ENCODE assay signal across 14 cellular contexts in the genomic region with DNA sequence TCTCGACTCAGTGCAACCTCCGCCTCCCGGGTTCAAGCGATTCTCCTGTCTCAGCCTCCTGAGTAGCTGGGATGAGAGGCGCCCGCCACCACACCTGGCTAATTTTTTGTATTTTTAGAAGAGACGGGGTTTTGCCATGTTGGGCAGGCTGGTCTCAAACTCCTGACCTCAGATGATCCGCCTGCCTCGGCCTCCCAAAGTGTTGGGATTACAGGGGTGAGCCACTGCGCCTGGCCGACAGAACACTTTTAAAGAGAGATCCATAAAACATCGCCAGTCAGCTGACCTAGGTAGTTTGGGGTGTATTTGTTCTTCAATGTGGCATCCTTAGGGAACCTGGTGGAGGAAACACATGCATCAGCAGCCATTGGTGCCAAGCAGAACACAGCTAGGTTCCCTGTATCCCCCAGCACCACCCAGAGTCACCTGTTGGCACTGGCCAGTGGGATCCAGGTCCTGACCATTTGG. TPM values are rescaled to one million over a fixed set of nuclear protein-coding genes. Genes with fewer than 3 reads are reported as not detected.
DNase-seq lines count a peak whose midpoint lies in the region; ATAC-seq and TF ChIP-seq lines count a peak whose summit lies in the region.
"Not testable (repeated sequence)": the region's sequence is repeated elsewhere in the genome, so short reads cannot be mapped to it uniquely, and the experiment has no call there.
"Had no signal": no experiment of that assay in that cellular context is flagged by ENCODE, and none has a peak within 500 bp of the region (broad histone marks: within the 10 kb centered on the region; RNA-seq: fewer than 3 reads in every experiment).

No MANE protein-coding gene starts in this region.

- BruUV-seq in mammary epithelial cell (replicated peaks; lab: Mats Ljungman, UMichigan) = not testable (repeated sequence)

- H2BK12ac ChIP-seq in mesenchymal stem cell (ENCODE audit: low read length in 2 of 2) = not testable (repeated sequence)

- not testable (repeated sequence) for H3K14ac ChIP-seq in mesenchymal stem cell (ENCODE audit: low read length in 2 of 2)

- not testable (repeated sequence) for H3K79me1 ChIP-seq in mesenchymal stem cell (replicated peaks; ENCODE audit: low read length, poor library complexity, severe bottlenecking)

- H2BK15ac ChIP-seq in mesenchymal stem cell (ENCODE audit: low read depth, poor library complexity, severe bottlenecking) = not testable (repeated sequence)

- peak overlapping the region; percentile 22 for H3K9ac ChIP-seq in mammary epithelial cell (ENCODE audit: insufficient read depth, low read length)
- not testable (repeated sequence) for H3K9ac ChIP-seq in fibroblast of lung (ENCODE audit: insufficient read depth, low read length); rectal smooth muscle tissue (ENCODE audit: low read length)
- peak overlapping the region; percentile 64 for H3K9ac ChIP-seq in mesenchymal stem cell (ENCODE audit: low read length)

- H3K36me3 ChIP-seq in RWPE2 (ENCODE audit: low read depth) = peaks cover 43% of the 10 kb centered on the region
- H3K36me3 ChIP-seq in mammary epithelial cell (ENCODE audit: insufficient read depth, low read length) = peaks cover 17% of the 10 kb centered on the region
- not testable (repeated sequence) for H3K36me3 ChIP-seq in fibroblast of lung (ENCODE audit: control insufficient read depth, insufficient read depth, low read length); testis (ENCODE audit: low read depth, missing control alignments); aorta (ENCODE audit: control insufficient read depth in 1 of 2, insufficient read depth in 2 of 2, low read length in 1 of 2)
- peaks cover 30 to 38% of the 10 kb centered on the region in 2 experiments for H3K36me3 ChIP-seq in mesenchymal stem cell (ENCODE audit: control insufficient read depth in 1 of 2, insufficient read depth in 2 of 2, low read depth in 1 of 2, low read length in 2 of 2)
- peaks cover 10% of the 10 kb centered on the region for H3K36me3 ChIP-seq in rectal smooth muscle tissue (ENCODE audit: control insufficient read depth, insufficient read depth, low read length)

- not testable (repeated sequence) for H4K8ac ChIP-seq in mesenchymal stem cell (ENCODE audit: low read length)

- H3K4me3 ChIP-seq in RWPE2 (ENCODE audit: severe bottlenecking); mammary epithelial cell (replicated peaks in 1 of 3; ENCODE audit: insufficient read depth in 1 of 3, low read depth in 2 of 3, low read length in 3 of 3); fibroblast of lung (replicated peaks in 1 of 4; ENCODE audit: control extremely low read depth in 1 of 4, insufficient read depth in 1 of 4, low read depth in 3 of 4, low read length in 4 of 4); mesenchymal stem cell (ENCODE audit: insufficient read depth in 1 of 2, low read depth in 1 of 2, low read length in 2 of 2); rectal smooth muscle tissue (ENCODE audit: low read length); testis; aorta (ENCODE audit: low read length in 2 of 2): not testable (repeated sequence)

- peaks cover 15% of the 10 kb centered on the region for H3K4me1 ChIP-seq in RWPE2 (ENCODE audit: insufficient read depth, poor library complexity, severe bottlenecking)
- peaks cover 22% of the 10 kb centered on the region for H3K4me1 ChIP-seq in mammary epithelial cell (ENCODE audit: insufficient read depth, low read length)
- H3K4me1 ChIP-seq in fibroblast of lung (ENCODE audit: control insufficient read depth, extremely low read depth, insufficient read depth, low read length); mesenchymal stem cell (ENCODE audit: control insufficient read depth, insufficient read depth, low read depth, low read length); testis; aorta (ENCODE audit: control insufficient read depth in 1 of 2, insufficient read depth in 2 of 2, low read length in 2 of 2): not testable (repeated sequence)
- H3K4me1 ChIP-seq in rectal smooth muscle tissue (ENCODE audit: control insufficient read depth, insufficient read depth, low read length) = peaks cover 15% of the 10 kb centered on the region

- H3K27me3 ChIP-seq in RWPE2 (ENCODE audit: insufficient read depth, poor library complexity, severe bottlenecking); mammary epithelial cell (ENCODE audit: insufficient read depth, low read length); fibroblast of lung (ENCODE audit: control insufficient read depth, insufficient read depth, low read length); rectal smooth muscle tissue (ENCODE audit: control insufficient read depth, insufficient read depth, low read length); testis; aorta (ENCODE audit: control insufficient read depth in 1 of 2, insufficient read depth in 2 of 2, low read length in 1 of 2): not testable (repeated sequence)
- H3K27me3 ChIP-seq in mesenchymal stem cell (ENCODE audit: control insufficient read depth in 1 of 2, insufficient read depth in 1 of 2, low read length in 2 of 2) = peaks cover 16 to 20% of the 10 kb centered on the region in 2 experiments

- H3K23ac ChIP-seq in mesenchymal stem cell (ENCODE audit: low read length in 2 of 2) = not testable (repeated sequence)

- not testable (repeated sequence) for H2AFZ ChIP-seq in mammary epithelial cell (ENCODE audit: low read depth, low read length); fibroblast of lung (ENCODE audit: low read length); mesenchymal stem cell (ENCODE audit: low read depth, low read length)

- H4K91ac ChIP-seq in mesenchymal stem cell (ENCODE audit: low read length) = not testable (repeated sequence)

- WGBS in mammary epithelial cell (ENCODE audit: low coverage, missing lambda C conversion rate) = 80% methylated on average over 8 of the region's 12 CpGs
- WGBS in mesenchymal stem cell = 98% methylated on average over 12 of the region's 12 CpGs
- 94 to 95% methylated on average over 12 of the region's 12 CpGs for WGBS in testis, 2 donors
- 83 to 86% methylated on average over 12 of the region's 12 CpGs for WGBS in aorta, 2 donors

- H2AK5ac ChIP-seq in mesenchymal stem cell (ENCODE audit: low read length, severe bottlenecking) = not testable (repeated sequence)

- H2BK120ac ChIP-seq in mesenchymal stem cell (ENCODE audit: low read depth, low read length) = not testable (repeated sequence)

- not testable (repeated sequence) for H3K18ac ChIP-seq in mesenchymal stem cell (ENCODE audit: low read depth in 1 of 2, low read length in 2 of 2)

- H4K20me1 ChIP-seq in mammary epithelial cell (ENCODE audit: insufficient read depth, low read length); fibroblast of lung (ENCODE audit: control insufficient read depth, extremely low read depth, insufficient read depth, low read length): not testable (repeated sequence)

- intact Hi-C loops in mammary epithelial cell (cut with micrococcal nuclease) = loop anchor here (1.0 to 2.0 kb wide), 5 partner anchors 35 to 207 kb away; no protein-coding TSS in a partner anchor
- intact Hi-C loops in testis (cut with DNase I; ENCODE audit: low total_unique reads) = loop anchor here (5.0 kb wide), 1 partner anchor 36 kb away; no protein-coding TSS in a partner anchor
- intact Hi-C loops in aorta (cut with DNase I) = loop anchor here (1.0 to 2.0 kb wide), 2 partner anchors 35 kb away; no protein-coding TSS in a partner anchor

- in situ Hi-C loops in GM13976 (cut with MboI; ENCODE audit: low sequenced_read_pairs, unreplicated experiment) (loop anchor here (5.0 kb wide), 1 partner anchor 36 kb away; no protein-coding TSS in a partner anchor), mammary epithelial cell (cut with MboI; ENCODE audit: low sequenced_read_pairs in 2 of 2) (loop anchor here in 1 of 2 donors (5.0 to 10.0 kb wide), 2 partner anchors 36 to 127 kb away; no protein-coding TSS in a partner anchor)

- not testable (repeated sequence) for H3K4ac ChIP-seq in mesenchymal stem cell (ENCODE audit: low read depth in 1 of 2, low read length in 2 of 2)

- not testable (repeated sequence) for H3K9me3 ChIP-seq in RWPE2 (ENCODE audit: severe bottlenecking); mammary epithelial cell (replicated peaks; ENCODE audit: insufficient read depth, low read length); fibroblast of lung (ENCODE audit: control insufficient read depth, insufficient read depth, low read depth, low read length); mesenchymal stem cell (ENCODE audit: control insufficient read depth, low read length); testis; aorta (ENCODE audit: control insufficient read depth, low read length)

- dilution Hi-C loops in mammary epithelial cell (cut with HindIII; ENCODE audit: low sequenced_read_pairs) = not testable (repeated sequence)

- DNase-seq in GM13976 (ENCODE audit: low spot score) (peak; percentile 20), testis (peak; percentile 11), aorta (peak in 1 of 2 donors; percentile 29)
- DNase-seq in RWPE2 (ENCODE audit: low spot score); mammary epithelial cell; fibroblast of lung (ENCODE audit: low read depth in 2 of 2); mesenchymal stem cell: not testable (repeated sequence)

- not testable (repeated sequence) for H3K79me2 ChIP-seq in mammary epithelial cell (ENCODE audit: insufficient read depth, low read length); fibroblast of lung (ENCODE audit: control insufficient read depth, insufficient read depth, low read length)

- H2BK5ac ChIP-seq in mesenchymal stem cell (ENCODE audit: low read depth, low read length, poor library complexity, severe bottlenecking) = not testable (repeated sequence)

- CTCF ChIA-PET in mammary epithelial cell (lab: Charles Lee; ENCODE audit: low non-redundant PET) = interaction anchor here (0.6 to 2.2 kb wide), 6 partner anchors 31 to 207 kb away, joined by 3 to 143 read pairs (median 6); no protein-coding TSS in a partner anchor

- H3K27ac ChIP-seq in RWPE2 (ENCODE audit: poor library complexity, severe bottlenecking) = peak overlapping the region; percentile 88
- H3K27ac ChIP-seq in mammary epithelial cell (ENCODE audit: insufficient read depth, low read depth, low read length) = peak overlapping the region; percentile 66
- not testable (repeated sequence) for H3K27ac ChIP-seq in fibroblast of lung (ENCODE audit: insufficient read depth, low read length); mesenchymal stem cell (ENCODE audit: low read length, poor library complexity, severe bottlenecking)
- H3K27ac ChIP-seq in rectal smooth muscle tissue (ENCODE audit: low read depth, low read length) = peak overlapping the region; percentile 87
- H3K27ac ChIP-seq in testis = peak overlapping the region in 1 of 2 donors; percentile 83
- H3K27ac ChIP-seq in aorta (ENCODE audit: low read depth in 1 of 2, low read length in 2 of 2) = peak overlapping the region; percentile 21 to 79

- TF ChIP-seq POLR2A in testis (IDR thresholded peaks at IDR 0.05) = not testable (repeated sequence)

- H3K4me2 ChIP-seq in mammary epithelial cell (ENCODE audit: insufficient read depth, low read depth, low read length) (peak overlapping the region; percentile 48), fibroblast of lung (ENCODE audit: extremely low read depth, insufficient read depth, low read length) (peak overlapping the region; percentile 62)
- not testable (repeated sequence) for H3K4me2 ChIP-seq in mesenchymal stem cell (ENCODE audit: low read length, poor library complexity, severe bottlenecking)

- not testable (repeated sequence) for ATAC-seq in RWPE2 (ENCODE audit: low read depth); aorta (ENCODE audit: low FRiP score)

- TF ChIP-seq CTCF in GM13976 (IDR thresholded peaks at IDR 0.05; ENCODE audit: borderline replicate concordance, control extremely low read depth, extremely low read depth, insufficient read depth, missing control alignments); RWPE2 (IDR thresholded peaks at IDR 0.05; ENCODE audit: poor library complexity, severe bottlenecking); mammary epithelial cell (conservative IDR thresholded peaks at IDR 0.05 in 1 of 2, IDR thresholded peaks at IDR 0.05 in 1 of 2; ENCODE audit: extremely low read depth in 1 of 2, insufficient read depth in 1 of 2, low read depth in 1 of 2, low read length in 2 of 2); fibroblast of lung (conservative IDR thresholded peaks at IDR 0.05 in 1 of 2, IDR thresholded peaks at IDR 0.05 in 1 of 2; ENCODE audit: low read depth in 1 of 2, low read length in 2 of 2); testis (IDR thresholded peaks at IDR 0.05): not testable (repeated sequence)

RNA-seq across cellular contexts. Expression of a gene that starts 28.4 kb away (rescaled TPM):
- total RNA-seq in mammary epithelial cell (100 to 1,000 TPM; 163 to 195 TPM), fibroblast of lung (37.2 and 44.6 TPM in 2 replicates), testis (10 to 100 TPM; 70.2 to 79.2 TPM), aorta (100 to 1,000 TPM in 1 of 2 donors, 10 to 100 TPM in 1; 69.9 to 115 TPM)
- polyA plus RNA-seq in mammary epithelial cell (100 TPM), fibroblast of lung (12.8 and 14.3 TPM in 2 replicates), testis (ENCODE audit: insufficient read depth, low read depth, low replicate concordance) (41.5 TPM), aorta (100 to 1,000 TPM in 1 of 2 donors, 10 to 100 TPM in 1; 26.3 to 235 TPM)
- polyA minus RNA-seq in mammary epithelial cell (205 TPM), fibroblast of lung (ENCODE audit: low replicate concordance) (33.0 and 36.1 TPM in 2 replicates)
- polyA plus RNA-seq in fibroblast of lung (2012) = 12.0 and 14.9 TPM in 2 replicates
- polyA plus RNA-seq in mesenchymal stem cell (2013, experiment 1 of 2) = 15.6 TPM
- 12.6 TPM for polyA plus RNA-seq in mesenchymal stem cell (2013, experiment 2 of 2)
- polyA plus RNA-seq: IgD-negative memory B cell had no signal

RNA-seq across cellular contexts. Expression of a gene that starts 29.4 kb away (rescaled TPM):
- total RNA-seq in mammary epithelial cell = not detected
- not detected for polyA plus RNA-seq in mammary epithelial cell
- not detected for polyA minus RNA-seq in mammary epithelial cell
- not detected in 2 replicates for total RNA-seq in fibroblast of lung
- 0.05 and 0.06 TPM in 2 replicates for polyA plus RNA-seq in fibroblast of lung
- polyA plus RNA-seq in fibroblast of lung (2012) = not detected in 2 replicates
- polyA minus RNA-seq in fibroblast of lung (ENCODE audit: low replicate concordance) = not detected in 2 replicates
- 0.03 TPM for polyA plus RNA-seq in mesenchymal stem cell (2013, experiment 1 of 2)
- polyA plus RNA-seq in mesenchymal stem cell (2013, experiment 2 of 2) = not detected
- 1 to 10 TPM in 1 of 2 donors, under 1 TPM in 1; 0.81 to 2.0 TPM for total RNA-seq in testis
- 0.98 TPM for polyA plus RNA-seq in testis (ENCODE audit: insufficient read depth, low read depth, low replicate concordance)
- total RNA-seq in aorta = not detected
- not detected for polyA plus RNA-seq in aorta
- total RNA-seq: activated CD4-positive, alpha-beta memory T cell treated with anti-CD3 and anti-CD28 coated beads, Interleukin-2, amount 10 ng/mL, durations not matched to agents 7 days and 5 days; activated naive CD8-positive, alpha-beta T cell treated with anti-CD3 and anti-CD28 coated beads for 36 hours; left cardiac atrium; mesenteric fat pad; T-cell had no signal
- polyA plus RNA-seq: IgD-negative memory B cell had no signal

RNA-seq across cellular contexts. Expression of a gene that starts 38.5 kb away (rescaled TPM):
- total RNA-seq in mammary epithelial cell = 10 to 100 TPM; 25.6 to 27.3 TPM
- 46.3 TPM for polyA plus RNA-seq in mammary epithelial cell
- 13.6 TPM for polyA minus RNA-seq in mammary epithelial cell
- 19.3 and 27.2 TPM in 2 replicates for total RNA-seq in fibroblast of lung
- 11.9 and 14.8 TPM in 2 replicates for polyA plus RNA-seq in fibroblast of lung
- polyA plus RNA-seq in fibroblast of lung (2012) = 12.2 and 13.9 TPM in 2 replicates
- polyA minus RNA-seq in fibroblast of lung (ENCODE audit: low replicate concordance) = 5.0 and 8.6 TPM in 2 replicates
- 11.4 TPM for polyA plus RNA-seq in mesenchymal stem cell (2013, experiment 1 of 2)
- polyA plus RNA-seq in mesenchymal stem cell (2013, experiment 2 of 2) = 11.7 TPM
- 10 to 100 TPM; 11.7 to 16.0 TPM for total RNA-seq in testis
- 16.0 TPM for polyA plus RNA-seq in testis (ENCODE audit: insufficient read depth, low read depth, low replicate concordance)
- total RNA-seq in aorta = 1 to 10 TPM; 6.4 to 6.7 TPM
- 10 to 100 TPM in 1 of 2 donors, 1 to 10 TPM in 1; 9.5 to 12.7 TPM for polyA plus RNA-seq in aorta

RNA-seq across cellular contexts. Expression of a gene that starts 38.6 kb away (rescaled TPM):
- 100 to 1,000 TPM in 1 of 2 donors, 10 to 100 TPM in 1; 80.5 to 270 TPM for total RNA-seq in mammary epithelial cell
- 224 TPM for polyA plus RNA-seq in mammary epithelial cell
- polyA minus RNA-seq in mammary epithelial cell = 32.7 TPM
- 305 and 306 TPM in 2 replicates for total RNA-seq in fibroblast of lung
- 337 and 356 TPM in 2 replicates for polyA plus RNA-seq in fibroblast of lung
- polyA plus RNA-seq in fibroblast of lung (2012) = 561 and 583 TPM in 2 replicates
- polyA minus RNA-seq in fibroblast of lung (ENCODE audit: low replicate concordance) = 0.59 TPM in 1 of 2 replicates, not detected in the other
- polyA plus RNA-seq in mesenchymal stem cell (2013, experiment 1 of 2) = 723 TPM
- polyA plus RNA-seq in mesenchymal stem cell (2013, experiment 2 of 2) = 747 TPM
- total RNA-seq in testis = 100 to 1,000 TPM; 380 to 393 TPM
- polyA plus RNA-seq in testis (ENCODE audit: insufficient read depth, low read depth, low replicate concordance) = 425 TPM
- total RNA-seq in aorta = 100 to 1,000 TPM; 114 to 128 TPM
- polyA plus RNA-seq in aorta = 100 to 1,000 TPM; 302 to 686 TPM

RNA-seq across cellular contexts. Expression of a gene that starts 45.1 kb away (rescaled TPM):
- total RNA-seq in mammary epithelial cell = 10 to 100 TPM in 1 of 2 donors, 1 to 10 TPM in 1; 7.2 to 13.2 TPM
- 11.7 TPM for polyA plus RNA-seq in mammary epithelial cell
- 10.1 TPM for polyA minus RNA-seq in mammary epithelial cell
- total RNA-seq in fibroblast of lung = 3.0 and 3.6 TPM in 2 replicates
- 5.0 and 7.0 TPM in 2 replicates for polyA plus RNA-seq in fibroblast of lung
- polyA plus RNA-seq in fibroblast of lung (2012) = 3.9 and 8.3 TPM in 2 replicates
- 10.2 and 28.6 TPM in 2 replicates for polyA minus RNA-seq in fibroblast of lung (ENCODE audit: low replicate concordance)
- 4.5 TPM for polyA plus RNA-seq in mesenchymal stem cell (2013, experiment 1 of 2)
- polyA plus RNA-seq in mesenchymal stem cell (2013, experiment 2 of 2) = 4.8 TPM
- 10 to 100 TPM; 25.0 to 26.3 TPM for total RNA-seq in testis
- 56.5 TPM for polyA plus RNA-seq in testis (ENCODE audit: insufficient read depth, low read depth, low replicate concordance)
- total RNA-seq in aorta = 1 to 10 TPM; 5.0 to 6.3 TPM
- polyA plus RNA-seq in aorta = 1 to 10 TPM; 4.0 to 7.5 TPM
